8 cellular contexts compared by ENCODE assay signal in the genomic region with DNA sequence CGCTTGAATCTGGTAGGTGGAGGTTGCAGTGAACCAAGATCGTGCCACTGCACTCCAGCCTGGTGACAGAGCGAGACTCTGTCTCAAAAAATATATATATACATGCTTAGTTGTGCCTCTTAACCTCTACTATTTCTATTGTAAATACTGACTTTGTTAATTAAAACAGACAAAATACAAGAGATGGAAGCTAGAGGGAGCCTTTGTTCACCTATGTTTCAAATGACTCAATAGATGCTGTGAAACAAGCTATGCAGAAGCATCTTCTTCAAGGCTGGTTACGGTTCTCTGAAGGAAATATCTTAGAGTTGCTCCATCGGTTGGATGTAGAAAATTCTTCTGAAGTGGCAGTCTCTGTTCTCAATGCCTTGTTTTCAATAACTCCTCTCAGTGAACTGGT. TPM values are rescaled to one million over a fixed set of nuclear protein-coding genes. Genes with fewer than 3 reads are reported as not detected.
DNase-seq lines count a peak whose midpoint lies in the region; ATAC-seq and TF ChIP-seq lines count a peak whose summit lies in the region.

No MANE protein-coding gene starts in this region.

- H3K4me2 ChIP-seq in Loucy (ENCODE audit: low read depth, low read length, poor library complexity, severe bottlenecking) = peak overlapping the region; percentile 79

- no peak for TF ChIP-seq EP300 in gastroesophageal sphincter (IDR thresholded peaks at IDR 0.05)
- no peak for TF ChIP-seq EP300 in sigmoid colon (IDR thresholded peaks at IDR 0.05)

- WGBS in heart left ventricle, 4 donors = 59 to 68% (median 60%) methylated on average over 5 of the region's 5 CpGs
- 53 to 55% methylated on average over 5 of the region's 5 CpGs for WGBS in gastroesophageal sphincter (ENCODE audit: low coverage in 1 of 2), 2 donors
- 55 to 58% methylated on average over 5 of the region's 5 CpGs for WGBS in sigmoid colon, 2 donors

- H3F3A ChIP-seq in Loucy (ENCODE audit: low read depth) = no peaks in the 10 kb centered on the region

- peak overlapping the region; percentile 34 for H3K9ac ChIP-seq in Loucy (ENCODE audit: low read depth, low read length, poor library complexity, severe bottlenecking)

- no peak overlapping the region for H3K4me3 ChIP-seq in heart left ventricle
- peak overlapping the region; percentile 64 for H3K4me3 ChIP-seq in Loucy (ENCODE audit: low read length, poor library complexity, severe bottlenecking)
- H3K4me3 ChIP-seq in gastroesophageal sphincter = no peak overlapping the region
- no peak overlapping the region for H3K4me3 ChIP-seq in sigmoid colon

- H3K4me1 ChIP-seq in heart left ventricle = peaks cover 0 to 15% (median 0%) of the 10 kb centered on the region in 12 donors
- peaks cover 36% of the 10 kb centered on the region for H3K4me1 ChIP-seq in Loucy (ENCODE audit: insufficient read depth, low read length, poor library complexity, severe bottlenecking)
- no peaks in the 10 kb centered on the region for H3K4me1 ChIP-seq in gastroesophageal sphincter
- no peaks in the 10 kb centered on the region for H3K4me1 ChIP-seq in sigmoid colon

- peak in 2 of 4 donors; percentile 36 to 49 for ATAC-seq in heart left ventricle
- ATAC-seq in left ventricle myocardium superior = no peak
- no peak for ATAC-seq in gastroesophageal sphincter

- H3K36me3 ChIP-seq in heart left ventricle = no peaks in the 10 kb centered on the region
- H3K36me3 ChIP-seq in Loucy (ENCODE audit: insufficient read depth, low read length) = peaks cover 38% of the 10 kb centered on the region; the same call in 1 of the 2 replicates
- H3K36me3 ChIP-seq in gastroesophageal sphincter = no peaks in the 10 kb centered on the region
- H3K36me3 ChIP-seq in sigmoid colon = no peaks in the 10 kb centered on the region

- H4K20me1 ChIP-seq in Loucy (ENCODE audit: insufficient read depth, low read length, poor library complexity, severe bottlenecking) = peaks cover 52% of the 10 kb centered on the region

- intact Hi-C loops in heart left ventricle (cut with DNase I) = loop anchor here (2.0 to 10.0 kb wide), 7 partner anchors 208 to 778 kb away; partner anchors contain the start of gene LCORL (in 1 of the 10)
- intact Hi-C loops in left ventricle myocardium superior (cut with micrococcal nuclease) = loop anchor here (5.0 kb wide), 2 partner anchors 550 to 770 kb away; no protein-coding TSS in a partner anchor
- intact Hi-C loops in sigmoid colon (cut with DNase I) = loop anchor here (5.0 kb wide), 1 partner anchor 775 kb away; no protein-coding TSS in a partner anchor

- TF ChIP-seq POLR2A in heart left ventricle (IDR thresholded peaks at IDR 0.05) (no peak), gastroesophageal sphincter (IDR thresholded peaks at IDR 0.05) (no peak), sigmoid colon (IDR thresholded peaks at IDR 0.05) (no peak)

- H3K9me2 ChIP-seq in Loucy (replicated peaks; ENCODE audit: low read depth, low read length) = no peaks in the 10 kb centered on the region

- no peak for DNase-seq in heart left ventricle
- DNase-seq in left ventricle myocardium superior = no peak
- DNase-seq in H4 (ENCODE audit: low spot score) = peak; percentile 46
- no peak for DNase-seq in sigmoid colon
- DNase-seq in NCI-H1436 treated with DMSO at 0.1 percent for 48 hours (lab: John Stamatoyannopoulos, UW) = no peak

- H3K9me3 ChIP-seq in heart left ventricle (no peaks in the 10 kb centered on the region), Loucy (ENCODE audit: insufficient read depth, low read depth, low read length) (no peaks in the 10 kb centered on the region), gastroesophageal sphincter (no peaks in the 10 kb centered on the region), sigmoid colon (no peaks in the 10 kb centered on the region)

- no peak overlapping the region for H2AFZ ChIP-seq in Loucy (ENCODE audit: low read length)

- H3K79me2 ChIP-seq in Loucy (ENCODE audit: insufficient read depth, low read length) = peaks cover 96% of the 10 kb centered on the region

- H3K27me3 ChIP-seq in heart left ventricle = no peaks in the 10 kb centered on the region
- no peaks in the 10 kb centered on the region for H3K27me3 ChIP-seq in Loucy (ENCODE audit: insufficient read depth, low read length, poor library complexity, severe bottlenecking)
- H3K27me3 ChIP-seq in gastroesophageal sphincter = no peaks in the 10 kb centered on the region
- H3K27me3 ChIP-seq in sigmoid colon = no peaks in the 10 kb centered on the region

- H3K27ac ChIP-seq in heart left ventricle = no peak overlapping the region
- no peak overlapping the region for H3K27ac ChIP-seq in VCaP
- H3K27ac ChIP-seq in gastroesophageal sphincter = no peak overlapping the region
- no peak overlapping the region for H3K27ac ChIP-seq in sigmoid colon

- TF ChIP-seq CTCF in heart left ventricle (IDR thresholded peaks at IDR 0.05) (peak; percentile 36 to 69 (median 56)), Loucy (conservative IDR thresholded peaks at IDR 0.05; ENCODE audit: low read length) (peak; percentile 70), VCaP (conservative IDR thresholded peaks at IDR 0.05) (peak; percentile 75), gastroesophageal sphincter (IDR thresholded peaks at IDR 0.05) (peak in 3 of 4 experiments; percentile 44 to 54 (median 52)), sigmoid colon (IDR thresholded peaks at IDR 0.05) (peak in 3 of 4 experiments; percentile 10 to 45 (median 43))

RNA-seq across cellular contexts. Expression of gene NCAPG, which starts 6.2 kb away (rescaled TPM):
- total RNA-seq in heart left ventricle (1 to 10 TPM in 2 of 9 donors, under 1 TPM in 6, not detected in 1; 0.21 to 5.4 (median 0.86) TPM), left ventricle myocardium superior (0.72 TPM), gastroesophageal sphincter (1 to 10 TPM in 2 of 4 donors, not detected in 2; 1.4 to 3.0 TPM), sigmoid colon (under 1 TPM; under 0.01 to 0.68 (median 0.47) TPM)
- polyA plus RNA-seq in heart left ventricle (under 1 TPM; 0.08 TPM), sigmoid colon (1 to 10 TPM in 2 of 3 donors, under 1 TPM in 1; under 0.01 to 8.2 (median 2.5) TPM)
- 42.6 and 48.4 TPM in 2 replicates for total RNA-seq in H4 (2014; rRNA removed; shearing (Covaris generic))

RNA-seq across cellular contexts. Expression of gene DCAF16, which starts 6.5 kb away (rescaled TPM):
- total RNA-seq in heart left ventricle (10 to 100 TPM; 14.2 to 23.5 (median 19.1) TPM), left ventricle myocardium superior (17.0 TPM), gastroesophageal sphincter (10 to 100 TPM; 20.8 to 36.4 (median 23.8) TPM), sigmoid colon (10 to 100 TPM; 23.2 to 31.5 (median 25.9) TPM)
- polyA plus RNA-seq in heart left ventricle (10 to 100 TPM in 1 of 2 donors, 1 to 10 TPM in 1; 6.0 to 11.1 TPM), sigmoid colon (10 to 100 TPM in 1 of 3 donors, 1 to 10 TPM in 2; 5.8 to 14.0 (median 8.4) TPM)
- 15.6 and 25.7 TPM in 2 replicates for total RNA-seq in H4 (2014; rRNA removed; shearing (Covaris generic))

RNA-seq across cellular contexts. Expression of gene FAM184B, which starts 35.6 kb away (rescaled TPM):
- under 1 TPM in 1 of 9 donors, not detected in 8; 0.08 TPM for total RNA-seq in heart left ventricle
- polyA plus RNA-seq in heart left ventricle = under 1 TPM in 1 of 2 donors, not detected in 1; 0.04 TPM
- not detected for total RNA-seq in left ventricle myocardium superior
- total RNA-seq in H4 (2014; rRNA removed; shearing (Covaris generic)) = 0.08 TPM in 1 of 2 replicates, not detected in the other
- under 1 TPM in 1 of 4 donors, not detected in 3; under 0.01 TPM for total RNA-seq in gastroesophageal sphincter
- not detected for total RNA-seq in sigmoid colon
- under 1 TPM; under 0.01 to 0.23 (median 0.23) TPM for polyA plus RNA-seq in sigmoid colon
